Comparison of ENCODE assay signal across 23 cellular contexts in genomic region chr7:70419816-70420215, GRCh38.
A peak's percentile ranks its signal among the peaks of the same experiment; 100 is the strongest.
DNase-seq lines count a peak whose midpoint lies in the region; ATAC-seq and TF ChIP-seq lines count a peak whose summit lies in the region.
"Had no signal": no experiment of that assay in that cellular context is flagged by ENCODE, and none has a peak within 500 bp of the region (broad histone marks: within the 10 kb centered on the region; RNA-seq: fewer than 3 reads in every experiment).

No MANE protein-coding gene starts in this region.

- H2BK15ac ChIP-seq in mesendoderm (replicated peaks; ENCODE audit: low read depth), result no peak overlapping the region

- no peak overlapping the region for H3K4me2 ChIP-seq in mesendoderm (ENCODE audit: low read length)

- no peak overlapping the region for H3K4me3 ChIP-seq in HEK293 (ENCODE audit: low read depth, low read length)
- no peak overlapping the region for H3K4me3 ChIP-seq in mesendoderm (ENCODE audit: low read length)
- no peak overlapping the region for H3K4me3 ChIP-seq in gastrocnemius medialis
- H3K4me3 ChIP-seq: ascending aorta, lower lobe of right lung, stomach, tibial artery had no signal

- H3K9ac ChIP-seq in mesendoderm (ENCODE audit: low read length), result no peak overlapping the region

- no peak overlapping the region for H3K4ac ChIP-seq in mesendoderm (ENCODE audit: low read depth, low read length)

- no peak overlapping the region for H2BK120ac ChIP-seq in mesendoderm (ENCODE audit: low read depth, low read length)

- H3K4me1 ChIP-seq in HEK293 (ENCODE audit: control insufficient read depth, insufficient read depth, low read length), result peaks cover 5% of the 10 kb centered on the region; the same call in 1 of the 2 replicates
- peaks cover 3% of the 10 kb centered on the region for H3K4me1 ChIP-seq in mesendoderm (ENCODE audit: control insufficient read depth, low read depth, low read length)
- no peaks in the 10 kb centered on the region for H3K4me1 ChIP-seq in gastrocnemius medialis
- H3K4me1 ChIP-seq: ascending aorta, lower lobe of right lung, stomach, tibial artery had no signal

- no peak overlapping the region for H4K8ac ChIP-seq in mesendoderm (ENCODE audit: low read depth, low read length)

- POLR2A ChIA-PET in HEK293 (lab: Yijun Ruan, JAX), result no interaction called here

- no peak overlapping the region for H2AK5ac ChIP-seq in mesendoderm (ENCODE audit: low read length)

- no CpG with 5 or more reads among the region's 6 CpGs for WGBS in mesendoderm (ENCODE audit: extremely low coverage, insufficient coverage, low lambda C conversion rate)

- in situ Hi-C loops in gastrocnemius medialis (cut with MboI; ENCODE audit: low sequenced_read_pairs in 4 of 4) (no loop called here), GM13976 (cut with MboI; ENCODE audit: low sequenced_read_pairs, unreplicated experiment) (no loop called here)

- TF ChIP-seq CTCF in HEK293 (tag by site-specific recombination; IDR thresholded peaks at IDR 0.05) (no peak), gastrocnemius medialis (IDR thresholded peaks at IDR 0.05 in 4 of 5, conservative IDR thresholded peaks at IDR 0.05 in 1 of 5) (no peak), GM13976 (IDR thresholded peaks at IDR 0.05; ENCODE audit: borderline replicate concordance, control extremely low read depth, extremely low read depth, insufficient read depth, missing control alignments) (no peak)

- peak; percentile 77 for DNase-seq in D341Med (ENCODE audit: low spot score)
- peak; percentile 83 for DNase-seq in NCI-H82 (lab: John Stamatoyannopoulos, UW)
- peak; percentile 19 for DNase-seq in mesendoderm
- no peak for DNase-seq in gastrocnemius medialis
- DNase-seq in GM13976 (ENCODE audit: low spot score), result no peak
- no peak for DNase-seq in T-helper 9 cell
- DNase-seq: activated CD4-positive, alpha-beta memory T cell treated with anti-CD3 and anti-CD28 coated beads for 36 hours; activated CD4-positive, CD25-positive, alpha-beta regulatory T cell; activated CD8-positive, alpha-beta memory T cell treated with anti-CD3 and anti-CD28 coated beads, Interleukin-2, amount 50 U/mL, for 48 hours; activated naive CD8-positive, alpha-beta T cell treated with anti-CD3 and anti-CD28 coated beads for 36 hours; caudate nucleus; CD8-positive, alpha-beta T cell; DMS53; GF-D8; H9; lower lobe of right lung; NCI-H1048; NCI-H774; stomach; tibial artery had no signal

- CTCF ChIA-PET in HEK293 (lab: Yijun Ruan, JAX), result interaction anchor here (0.7 kb wide), 1 partner anchor 1362 kb away, joined by 5 read pairs; no protein-coding TSS in a partner anchor

- no peaks in the 10 kb centered on the region for H3K27me3 ChIP-seq in mesendoderm (ENCODE audit: insufficient read depth, low read length, poor library complexity)
- no peaks in the 10 kb centered on the region for H3K27me3 ChIP-seq in gastrocnemius medialis
- H3K27me3 ChIP-seq: ascending aorta, stomach, tibial artery had no signal

- H3K27ac ChIP-seq in HEK293 (ENCODE audit: extremely low read depth, low read depth, low read length) (no peak overlapping the region), mesendoderm (ENCODE audit: low read depth, low read length) (no peak overlapping the region), gastrocnemius medialis (no peak overlapping the region)
- H3K27ac ChIP-seq: ascending aorta, HL-60, lower lobe of right lung, stomach, tibial artery had no signal

- H3K23ac ChIP-seq in mesendoderm (ENCODE audit: low read length), result no peak overlapping the region

- H4K5ac ChIP-seq in mesendoderm (ENCODE audit: low read length), result no peak overlapping the region

- H2BK5ac ChIP-seq in mesendoderm (ENCODE audit: low read length), result no peak overlapping the region

- H3K79me1 ChIP-seq in mesendoderm (ENCODE audit: low read length), result no peaks in the 10 kb centered on the region

- intact Hi-C loops in gastrocnemius medialis (cut with DNase I; ENCODE audit: low total_unique reads), result no loop called here

- no peak for TF ChIP-seq POLR2A in gastrocnemius medialis (IDR thresholded peaks at IDR 0.05)

- no peak for ATAC-seq in gastrocnemius medialis
- ATAC-seq: CD8-positive, alpha-beta T cell; lower lobe of right lung had no signal

- no peak overlapping the region for H3K56ac ChIP-seq in mesendoderm (ENCODE audit: low read length)

- H3K9me3 ChIP-seq in HEK293 (ENCODE audit: control insufficient read depth, insufficient read depth, low read depth, low read length) (no peaks in the 10 kb centered on the region), gastrocnemius medialis (no peaks in the 10 kb centered on the region)
- H3K9me3 ChIP-seq: ascending aorta, lower lobe of right lung, stomach, tibial artery had no signal

- H3K79me2 ChIP-seq in mesendoderm (ENCODE audit: control insufficient read depth, insufficient read depth, low read length), result no peaks in the 10 kb centered on the region

- H3K36me3 ChIP-seq in HEK293 (ENCODE audit: control insufficient read depth in 2 of 2, insufficient read depth in 1 of 2, low read length in 2 of 2) (no peaks in the 10 kb centered on the region), mesendoderm (ENCODE audit: control insufficient read depth, insufficient read depth, low read length) (no peaks in the 10 kb centered on the region), gastrocnemius medialis (no peaks in the 10 kb centered on the region)
- H3K36me3 ChIP-seq: ascending aorta, lower lobe of right lung, stomach, tibial artery had no signal

- no peak overlapping the region for H3K18ac ChIP-seq in mesendoderm (ENCODE audit: low read length)

TF ChIP-seq in HEK293, 187 proteins besides CTCF, POLR2A, EP300 and RAD21:
- no peak for TF ChIP-seq ZBTB48 (tag by site-specific recombination; IDR thresholded peaks at IDR 0.05)
- TF ChIP-seq ZIC2 (tag by site-specific recombination; IDR thresholded peaks at IDR 0.05), result peak; percentile 29; the same call in 1 of the 2 replicates

Comparison
In these comparisons a context has a peak if more than half of its experiments do, and no peak if none do; other contexts are left out.
1. DNase-seq: peak in D341Med (single experiment), NCI-H82 (single experiment) and mesendoderm (single experiment); none in gastrocnemius medialis (0 of 2), GM13976 (single experiment) and T-helper 9 cell (single experiment).